ENCODE assay signal across 8 cellular contexts in the genomic region with DNA sequence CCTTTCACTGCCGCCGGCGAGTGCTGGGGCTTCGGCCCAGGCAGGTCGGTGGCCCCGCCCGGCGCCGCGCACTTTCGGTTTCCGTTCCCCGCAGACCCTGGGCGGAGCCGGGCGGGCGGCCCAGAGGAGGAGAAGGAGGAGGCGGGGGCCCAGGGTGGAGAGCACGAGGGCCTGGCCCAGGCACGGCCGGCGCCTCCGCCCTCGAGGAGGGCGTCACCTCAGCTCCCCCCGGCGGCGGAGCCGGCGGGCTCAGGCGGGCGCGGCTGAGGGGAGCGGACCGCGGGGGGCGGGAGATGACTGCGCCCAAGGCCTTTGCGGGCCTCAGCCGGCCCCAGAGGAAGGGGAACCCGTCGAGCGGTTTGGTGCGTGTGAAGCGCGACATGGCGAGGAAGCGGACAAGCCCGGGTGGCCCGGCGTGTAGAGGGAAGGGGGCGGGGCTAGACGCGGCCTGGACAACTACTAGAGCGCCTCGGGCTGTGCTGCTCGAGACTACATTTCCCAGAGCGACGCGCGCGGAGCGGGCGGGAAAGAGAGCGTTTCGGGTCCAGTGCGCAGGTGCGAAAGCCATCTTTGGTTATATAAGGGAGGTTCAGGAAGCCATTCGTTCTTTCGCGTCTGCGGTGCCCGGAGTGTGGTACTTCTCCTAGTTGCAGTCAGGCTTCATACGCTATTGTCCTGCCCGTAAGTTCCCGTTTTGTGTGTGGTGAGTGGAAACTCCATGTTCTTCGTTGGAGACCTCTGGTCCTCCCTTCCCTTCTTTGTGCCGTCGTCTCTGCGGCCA.
DNase-seq lines count a peak whose midpoint lies in the region; ATAC-seq and TF ChIP-seq lines count a peak whose summit lies in the region.

Gene ZNFX1 (minus strand): TSS at position 22 of the 781 bp plus-strand sequence. CDS start 2,218 bp downstream, outside the sequence.

- TF ChIP-seq CTCF in AG09319 (IDR thresholded peaks at IDR 0.05; ENCODE audit: low read depth, low read length) = no peak

- peak; percentile 84 for ATAC-seq in GM19035 (IDR thresholded peaks at IDR 0.05; ENCODE audit: unreplicated experiment)
- peak; percentile 86 for ATAC-seq in HG03354 (IDR thresholded peaks at IDR 0.05; ENCODE audit: poor library complexity, severe bottlenecking, unreplicated experiment)
- ATAC-seq in activated CD4-positive, CD25-positive, alpha-beta regulatory T cell treated with anti-CD3 and anti-CD28 coated beads, Interleukin-2, amount 50 U/mL, for 24 hours = peak; percentile 73 to 79

- DNase-seq in AG09319 (ENCODE audit: extremely low read depth, low read depth) (peak; percentile 95), NCI-H446 treated with DMSO at 0.1 percent for 48 hours (lab: John Stamatoyannopoulos, UW) (peak; percentile 97), cerebellar cortex (ENCODE audit: low spot score) (peak; percentile 98), islet precursor cell (peak; percentile 98)
- DNase-seq in stimulated activated CD4-positive, alpha-beta T cell treated with anti-CD3 and anti-CD28 coated beads, Interleukin-12 subunit alpha, Interleukin-12 subunit beta, amount 100 ng/mL, for 48 hours (ENCODE audit: low read depth in 2 of 3, low spot score in 1 of 3) = peak; percentile 97 to 99 (median 97)

Comparison
In these comparisons a context has a peak if more than half of its experiments do, and no peak if none do; other contexts are left out.
1. Peak in every context shown above with its lines: DNase-seq and ATAC-seq.